ENCODE assay signal across 10 cellular contexts in the genomic region with DNA sequence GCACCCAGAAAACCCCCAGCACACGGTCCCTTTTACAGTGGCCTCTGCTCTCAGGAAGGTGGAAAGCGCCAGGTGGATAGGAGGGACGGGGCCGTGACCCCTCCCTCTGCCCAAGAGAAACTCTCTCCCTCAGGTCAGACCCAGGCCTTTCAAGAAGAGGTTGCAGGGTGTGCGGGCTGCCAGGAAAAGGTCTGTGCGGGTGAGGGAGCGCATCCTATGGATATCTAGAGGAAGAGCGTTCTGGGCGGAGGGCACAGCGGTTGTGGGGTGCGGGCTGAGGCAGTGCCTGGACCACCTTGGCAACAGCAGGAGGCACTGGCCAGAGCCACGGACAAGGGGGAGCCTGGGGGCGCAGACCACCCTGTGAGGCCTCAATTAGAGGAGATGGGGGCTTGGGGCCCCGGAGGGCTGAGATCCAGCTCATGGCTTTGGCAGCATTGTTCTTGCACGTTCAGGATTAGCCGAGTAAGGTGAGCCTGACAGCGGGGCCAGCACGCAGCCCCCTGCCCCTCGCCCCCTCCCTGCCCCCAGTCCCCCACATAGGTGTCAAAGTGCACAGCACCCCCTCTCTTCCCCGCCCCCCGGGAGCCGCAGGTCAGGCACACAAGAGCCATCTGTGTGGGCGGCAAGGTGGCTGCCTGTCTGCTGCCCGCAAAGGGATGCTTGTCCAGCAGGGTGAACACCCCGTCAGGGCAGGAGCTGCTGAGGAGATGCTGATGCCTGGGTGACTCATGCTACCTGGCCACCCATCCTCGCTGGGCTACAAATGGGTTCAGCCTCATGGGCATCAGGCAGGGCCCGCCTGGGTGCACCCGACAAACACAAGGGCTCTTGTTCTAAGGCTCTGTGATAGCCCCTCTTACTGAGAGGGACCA.
DNase-seq lines count a peak whose midpoint lies in the region; ATAC-seq and TF ChIP-seq lines count a peak whose summit lies in the region.
"Had no signal": no experiment of that assay in that cellular context is flagged by ENCODE, and none has a peak within 500 bp of the region (broad histone marks: within the 10 kb centered on the region; RNA-seq: fewer than 3 reads in every experiment).

No MANE protein-coding gene starts in this region.

- H3K4me1 ChIP-seq in body of pancreas (peaks cover 8% of the 10 kb centered on the region), transverse colon (peaks cover 0 to 13% (median 7%) of the 10 kb centered on the region in 4 donors), MM.1S (ENCODE audit: low read length) (no peaks in the 10 kb centered on the region)

- in situ Hi-C loops in transverse colon (cut with MboI; ENCODE audit: low pct_ligation_motif_present in 1 of 4, low pct_unique_long_range_greater_than_20kb in 1 of 4, low sequenced_read_pairs in 3 of 4), result no loop called here

- no peak overlapping the region for H3K27ac ChIP-seq in body of pancreas
- peak overlapping the region in 1 of 4 donors; percentile 46 for H3K27ac ChIP-seq in transverse colon
- H3K27ac ChIP-seq in MM.1S (ENCODE audit: low read length), result no peak overlapping the region

- no peak overlapping the region for H3K4me3 ChIP-seq in body of pancreas
- no peak overlapping the region for H3K4me3 ChIP-seq in transverse colon
- no peak overlapping the region for H3K4me3 ChIP-seq in MM.1S (ENCODE audit: low read length)

- H3K36me3 ChIP-seq in body of pancreas (replicated peaks in 1 of 2; ENCODE audit: insufficient read depth in 1 of 2, low read depth in 2 of 2), result no peaks in the 10 kb centered on the region
- no peaks in the 10 kb centered on the region for H3K36me3 ChIP-seq in transverse colon
- no peaks in the 10 kb centered on the region for H3K36me3 ChIP-seq in MM.1S (replicated peaks; ENCODE audit: insufficient read depth, low read length)

- H3K9ac ChIP-seq in MM.1S (ENCODE audit: low read length), result no peak overlapping the region

- no peaks in the 10 kb centered on the region for H3K27me3 Mint-ChIP-seq in mesothelial cell of epicardium (ENCODE audit: low read depth)

- 96 to 97% methylated on average over 14 to 27 of the region's 28 CpGs for WGBS in body of pancreas, 2 donors
- WGBS in transverse colon (ENCODE audit: low coverage in 1 of 2), 2 donors, result 92 to 100% methylated on average over 3 to 19 of the region's 28 CpGs

- TF ChIP-seq EP300 in transverse colon (IDR thresholded peaks at IDR 0.05; ENCODE audit: low read depth), result no peak

- no peaks in the 10 kb centered on the region for H3K9me3 Mint-ChIP-seq in mesothelial cell of epicardium
- H3K9me3 Mint-ChIP-seq: HFFc6 had no signal

- no peaks in the 10 kb centered on the region for H4K20me1 ChIP-seq in MM.1S (ENCODE audit: insufficient read depth, low read length)

- no peak overlapping the region for H2AFZ ChIP-seq in MM.1S (ENCODE audit: low read length)

- no peaks in the 10 kb centered on the region for H3K9me2 ChIP-seq in MM.1S (replicated peaks; ENCODE audit: insufficient read depth, low read length)

- H3K9me3 ChIP-seq in body of pancreas (no peaks in the 10 kb centered on the region), transverse colon (no peaks in the 10 kb centered on the region), MM.1S (replicated peaks; ENCODE audit: insufficient read depth, low read length) (no peaks in the 10 kb centered on the region)

- ATAC-seq in body of pancreas (no peak), GM19023 (IDR thresholded peaks at IDR 0.05; ENCODE audit: unreplicated experiment) (no peak)

- H3K4me2 ChIP-seq in MM.1S (ENCODE audit: low read depth, low read length), result no peak overlapping the region

- peak; percentile 17 for DNase-seq in activated T-cell treated with anti-CD3 and anti-CD28 coated beads, Interleukin-2, amount 50 U/mL, for 1 hour
- DNase-seq in activated T-cell treated with anti-CD3 and anti-CD28 coated beads, Interleukin-2, amount 50 U/mL, for 48 hours, result no peak
- peak; percentile 1 to 17 (median 8) for DNase-seq in body of pancreas
- peak in 1 of 2 experiments; percentile 16 for DNase-seq in mesothelial cell of epicardium (ENCODE audit: low spot score in 2 of 2, unreplicated experiment in 2 of 2)
- DNase-seq in transverse colon, result peak; percentile 7
- no peak for DNase-seq in GOT3 (lab: John Stamatoyannopoulos, UW)
- no peak for DNase-seq in MM.1S
- DNase-seq: HFFc6, midbrain had no signal

- TF ChIP-seq CTCF in body of pancreas (IDR thresholded peaks at IDR 0.05) (no peak), mesothelial cell of epicardium (IDR thresholded peaks at IDR 0.05; ENCODE audit: unreplicated experiment) (no peak), transverse colon (IDR thresholded peaks at IDR 0.05) (no peak), MM.1S (IDR thresholded peaks at IDR 0.05; ENCODE audit: low read length) (no peak)

- no peak overlapping the region for H3K4me3 Mint-ChIP-seq in mesothelial cell of epicardium
- H3K4me3 Mint-ChIP-seq: HFFc6 had no signal

- H3K36me3 Mint-ChIP-seq in mesothelial cell of epicardium, result no peaks in the 10 kb centered on the region

- peak overlapping the region; percentile 69 for H3K27ac Mint-ChIP-seq in mesothelial cell of epicardium
- H3K27ac Mint-ChIP-seq: HFFc6 had no signal

- H3K79me2 ChIP-seq in MM.1S (ENCODE audit: low read length), result no peaks in the 10 kb centered on the region

- intact Hi-C loops in body of pancreas (cut with DNase I), result no loop called here
- intact Hi-C loops in transverse colon (cut with DNase I; ENCODE audit: low total_unique reads), result no loop called here

- H3K27me3 ChIP-seq in body of pancreas (no peaks in the 10 kb centered on the region), transverse colon (no peaks in the 10 kb centered on the region), MM.1S (replicated peaks; ENCODE audit: insufficient read depth, low read length) (no peaks in the 10 kb centered on the region)

- H3K4me1 Mint-ChIP-seq in mesothelial cell of epicardium, result peaks cover 35% of the 10 kb centered on the region

- no peaks in the 10 kb centered on the region for H3F3A ChIP-seq in MM.1S (ENCODE audit: insufficient read depth, low read length)

- TF ChIP-seq POLR2A in body of pancreas (IDR thresholded peaks at IDR 0.05) (no peak), transverse colon (IDR thresholded peaks at IDR 0.05) (no peak)

Comparison
In these comparisons a context has a peak if more than half of its experiments do, and no peak if none do; other contexts are left out.
1. DNase-seq: peak in activated T-cell treated with anti-CD3 and anti-CD28 coated beads, Interleukin-2, amount 50 U/mL, for 1 hour (single experiment), body of pancreas (4 of 4) and transverse colon (single experiment); none in activated T-cell treated with anti-CD3 and anti-CD28 coated beads, Interleukin-2, amount 50 U/mL, for 48 hours (0 of 2), GOT3 (single experiment) and MM.1S (single experiment).